ENCODE assay signal across 16 cellular contexts in genomic region chr10:109773288-109773687, GRCh38.
DNase-seq lines count a peak whose midpoint lies in the region; ATAC-seq, FAIRE-seq and TF ChIP-seq lines count a peak whose summit lies in the region.
"Had no signal": no experiment of that assay in that cellular context is flagged by ENCODE, and none has a peak within 500 bp of the region (broad histone marks: within the 10 kb centered on the region; RNA-seq: fewer than 3 reads in every experiment).

No MANE protein-coding gene starts in this region.

- H3K9ac ChIP-seq in SK-N-MC (ENCODE audit: insufficient read length) = no peak overlapping the region
- H3K9ac ChIP-seq in neuronal stem cell (ENCODE audit: low read depth, low read length, poor library complexity) = no peak overlapping the region

- H3K4me3 ChIP-seq in SK-N-MC (no peak overlapping the region), neuronal stem cell (ENCODE audit: low read length in 2 of 2) (no peak overlapping the region)
- H3K4me3 ChIP-seq: GM12878, K562 had no signal

- H3K9me3 ChIP-seq in SK-N-MC (ENCODE audit: low read depth, low read length) (no peaks in the 10 kb centered on the region), neuronal stem cell (replicated peaks in 1 of 2; ENCODE audit: control insufficient read depth in 2 of 2, insufficient read depth in 1 of 2, low read depth in 1 of 2, low read length in 2 of 2) (peaks cover 0 to 4% of the 10 kb centered on the region in 2 donors)

- no peak overlapping the region for H2BK15ac ChIP-seq in neuronal stem cell (ENCODE audit: low read length)

- H3K27me3 ChIP-seq in neuronal stem cell (ENCODE audit: control insufficient read depth in 3 of 3, insufficient read depth in 3 of 3, low read depth in 1 of 3, low read length in 3 of 3) = no peaks in the 10 kb centered on the region

- no peak for ATAC-seq in GM21737 (IDR thresholded peaks at IDR 0.05; ENCODE audit: unreplicated experiment)

- H3K4me2 ChIP-seq in neuronal stem cell (ENCODE audit: insufficient read depth, low read length, poor library complexity, severe bottlenecking) = no peak overlapping the region

- no peak overlapping the region for H2AK5ac ChIP-seq in neuronal stem cell (ENCODE audit: low read depth, low read length)

- H4K8ac ChIP-seq in neuronal stem cell (ENCODE audit: low read depth, low read length) = no peak overlapping the region

- H2BK120ac ChIP-seq in neuronal stem cell (ENCODE audit: low read depth, low read length) = no peak overlapping the region

- no peak for TF ChIP-seq POLR2A in GM12892 (IDR thresholded peaks at IDR 0.05; ENCODE audit: low read depth, low read length)

- no peak overlapping the region for H3K23ac ChIP-seq in neuronal stem cell (ENCODE audit: low read depth, low read length, poor library complexity)

- no peaks in the 10 kb centered on the region for H3K79me1 ChIP-seq in neuronal stem cell (ENCODE audit: low read depth, low read length)

- no peaks in the 10 kb centered on the region for H3K4me1 ChIP-seq in neuronal stem cell (ENCODE audit: control insufficient read depth in 2 of 2, insufficient read depth in 1 of 2, low read depth in 1 of 2, low read length in 2 of 2)

- H3K4ac ChIP-seq in neuronal stem cell (ENCODE audit: low read length) = no peak overlapping the region

- H3K36me3 ChIP-seq in SK-N-MC (ENCODE audit: insufficient read depth, low read length) = no peaks in the 10 kb centered on the region
- no peaks in the 10 kb centered on the region for H3K36me3 ChIP-seq in neuronal stem cell (replicated peaks in 1 of 2; ENCODE audit: control insufficient read depth in 2 of 2, insufficient read depth in 2 of 2, low read length in 2 of 2)

- H3K18ac ChIP-seq in neuronal stem cell (ENCODE audit: low read length) = no peak overlapping the region

- H2AFZ ChIP-seq in neuronal stem cell (ENCODE audit: low read length) = no peak overlapping the region

- H2BK12ac ChIP-seq in neuronal stem cell (ENCODE audit: low read length) = no peak overlapping the region

- H4K91ac ChIP-seq in neuronal stem cell (ENCODE audit: low read depth, low read length, poor library complexity) = peak overlapping the region; percentile 56

- DNase-seq in GM12892 (ENCODE audit: insufficient read length) = no peak
- DNase-seq in MV-4-11 (lab: John Stamatoyannopoulos, UW) = peak; percentile 29
- no peak for DNase-seq in SK-N-MC (ENCODE audit: low read depth, low spot score)
- no peak for DNase-seq in neuronal stem cell (ENCODE audit: low spot score)
- DNase-seq in KG1 (lab: John Stamatoyannopoulos, UW) = no peak
- no peak for DNase-seq in hippocampal formation (lab: John Stamatoyannopoulos, UW)
- DNase-seq: CD4-positive, alpha-beta T cell; DMS153; DMS79 treated with DMSO at 0.1 percent for 48 hours; GF-D8; H9 had no signal

- no CpG with 5 or more reads among the region's 3 CpGs for WGBS in neuronal stem cell (ENCODE audit: extremely low coverage in 2 of 2, insufficient read length in 2 of 2, insufficient replicate concordance in 1 of 2), 2 donors

- no peak overlapping the region for H3K14ac ChIP-seq in neuronal stem cell (ENCODE audit: low read length)

- peak; percentile 24 for FAIRE-seq in GM12892 (lab: Jason Lieb, UNC)
- FAIRE-seq: HTR-8/SVneo had no signal

- no peak overlapping the region for H2BK5ac ChIP-seq in neuronal stem cell (ENCODE audit: low read length)

- H3K27ac ChIP-seq in SK-N-MC (peak overlapping the region; percentile 57; the same call in 1 of the 2 replicates), neuronal stem cell (replicated peaks; ENCODE audit: low read length) (no peak overlapping the region)
- H3K27ac ChIP-seq: C4-2B had no signal
